In genomic region chr12:92471551-92471950, GRCh38 we compare ENCODE assay signal across 15 cellular contexts.
DNase-seq lines count a peak whose midpoint lies in the region; ATAC-seq and TF ChIP-seq lines count a peak whose summit lies in the region.
"Had no signal": no experiment of that assay in that cellular context is flagged by ENCODE, and none has a peak within 500 bp of the region (broad histone marks: within the 10 kb centered on the region; RNA-seq: fewer than 3 reads in every experiment).

No MANE protein-coding gene starts in this region.

- H3K36me3 Mint-ChIP-seq in GM23338 (ENCODE audit: low read depth): no peaks in the 10 kb centered on the region; the same call in 2 of the 3 replicates
- no peaks in the 10 kb centered on the region for H3K36me3 Mint-ChIP-seq in stimulated activated effector memory CD8-positive, alpha-beta T cell treated with anti-CD3 and anti-CD28 coated beads, Interleukin-12 subunit alpha, Interleukin-12 subunit beta, amount 100 ng/mL, for 72 hours
- H3K36me3 Mint-ChIP-seq: mesothelial cell of epicardium had no signal

- no peak for TF ChIP-seq POLR2A in IMR-90 (IDR thresholded peaks at IDR 0.05; ENCODE audit: low read depth, low read length)
- TF ChIP-seq POLR2A in tibial nerve (IDR thresholded peaks at IDR 0.05): no peak
- no peak for TF ChIP-seq POLR2A in vagina (IDR thresholded peaks at IDR 0.05)

- no peaks in the 10 kb centered on the region for H3K9me3 ChIP-seq in IMR-90 (ENCODE audit: control insufficient read depth, insufficient read depth, low read length)
- no peaks in the 10 kb centered on the region for H3K9me3 ChIP-seq in tibial nerve
- no peaks in the 10 kb centered on the region for H3K9me3 ChIP-seq in vagina
- H3K9me3 ChIP-seq: heart right ventricle, upper lobe of right lung had no signal

- no peak overlapping the region for H3K4me3 Mint-ChIP-seq in GM23338
- no peak overlapping the region for H3K4me3 Mint-ChIP-seq in stimulated activated effector memory CD8-positive, alpha-beta T cell treated with anti-CD3 and anti-CD28 coated beads, Interleukin-12 subunit alpha, Interleukin-12 subunit beta, amount 100 ng/mL, for 72 hours
- H3K4me3 Mint-ChIP-seq: activated CD8-positive, alpha-beta T cell treated with anti-CD3 and anti-CD28 coated beads, Interleukin-2, amount 10 ng/mL, durations not matched to agents 7 days and 5 days; mesothelial cell of epicardium had no signal

- no peak for TF ChIP-seq EP300 in tibial nerve (IDR thresholded peaks at IDR 0.05)

- H2BK5ac ChIP-seq in IMR-90 (ENCODE audit: low read depth, low read length, poor library complexity, severe bottlenecking): no peak overlapping the region

- no peak overlapping the region for H3K23ac ChIP-seq in IMR-90 (ENCODE audit: low read depth, low read length)

- H4K20me1 ChIP-seq in IMR-90 (ENCODE audit: insufficient read depth, low read length) (0 out of 2 replicates have a peak, but pooled peaks cover 1% of the 10 kb centered on the region), GM23338 (replicated peaks; ENCODE audit: insufficient read depth) (no peaks in the 10 kb centered on the region)

- no peak for TF ChIP-seq CTCF in IMR-90 (conservative IDR thresholded peaks at IDR 0.05; ENCODE audit: low read depth, low read length)
- TF ChIP-seq CTCF in GM23338 (conservative IDR thresholded peaks at IDR 0.05; ENCODE audit: low read depth in 2 of 2): no peak
- no peak for TF ChIP-seq CTCF in tibial nerve (IDR thresholded peaks at IDR 0.05)
- no peak for TF ChIP-seq CTCF in vagina (IDR thresholded peaks at IDR 0.05)

- no peak overlapping the region for H3K9ac ChIP-seq in IMR-90 (ENCODE audit: low read depth, low read length)

- no peaks in the 10 kb centered on the region for H3K79me2 ChIP-seq in GM23338 (replicated peaks; ENCODE audit: insufficient read depth)

- H4K91ac ChIP-seq in IMR-90 (ENCODE audit: insufficient read depth, low read depth, low read length): 0 out of 2 replicates have a peak overlapping the region, but pooled peaks have one; percentile 15

- H2BK120ac ChIP-seq in IMR-90 (ENCODE audit: low read depth, low read length): no peak overlapping the region

- H3K4ac ChIP-seq in IMR-90 (ENCODE audit: low read depth, low read length): no peak overlapping the region

- H4K8ac ChIP-seq in IMR-90 (ENCODE audit: low read depth in 2 of 2, low read length in 2 of 2): no peak overlapping the region

- no peak overlapping the region for H3K4me2 ChIP-seq in IMR-90 (ENCODE audit: low read depth, low read length)
- no peak overlapping the region for H3K4me2 ChIP-seq in GM23338

- no peaks in the 10 kb centered on the region for H3F3A ChIP-seq in GM23338 (replicated peaks; ENCODE audit: low read depth)

- DNase-seq in IMR-90 (no peak), GM23338 (ENCODE audit: low spot score) (no peak), tibial nerve (ENCODE audit: low spot score in 2 of 2) (no peak), vagina (ENCODE audit: extremely low spot score in 2 of 2) (no peak)
- no peak for DNase-seq in stimulated activated effector memory CD8-positive, alpha-beta T cell treated with anti-CD3 and anti-CD28 coated beads, Interleukin-12 subunit alpha, Interleukin-12 subunit beta, amount 100 ng/mL, for 72 hours (ENCODE audit: low spot score in 2 of 2)
- DNase-seq: activated CD8-positive, alpha-beta T cell treated with anti-CD3 and anti-CD28 coated beads, Interleukin-2, amount 10 ng/mL, durations not matched to agents 7 days and 5 days; heart right ventricle; NCI-H1048; retina; SW 1271; upper lobe of right lung had no signal

- in situ Hi-C loops in IMR-90 (cut with MboI; ENCODE audit: low sequenced_read_pairs): no loop called here

- H3K9me3 Mint-ChIP-seq in GM23338: no peaks in the 10 kb centered on the region; the same call in 2 of the 3 replicates
- H3K9me3 Mint-ChIP-seq in stimulated activated effector memory CD8-positive, alpha-beta T cell treated with anti-CD3 and anti-CD28 coated beads, Interleukin-12 subunit alpha, Interleukin-12 subunit beta, amount 100 ng/mL, for 72 hours: no peaks in the 10 kb centered on the region

- ATAC-seq in GM18498 (IDR thresholded peaks at IDR 0.05; ENCODE audit: unreplicated experiment): peak; percentile 46
- ATAC-seq in GM19438 (IDR thresholded peaks at IDR 0.05; ENCODE audit: low read depth, unreplicated experiment): peak; percentile 45
- ATAC-seq in HG02885 (IDR thresholded peaks at IDR 0.05; ENCODE audit: poor library complexity, unreplicated experiment): peak; percentile 43
- no peak for ATAC-seq in IMR-90 (ENCODE audit: low read depth)
- no peak for ATAC-seq in GM23338
- ATAC-seq in stimulated activated effector memory CD8-positive, alpha-beta T cell treated with anti-CD3 and anti-CD28 coated beads, Interleukin-12 subunit alpha, Interleukin-12 subunit beta, amount 100 ng/mL, for 72 hours: no peak
- ATAC-seq: activated CD8-positive, alpha-beta T cell treated with anti-CD3 and anti-CD28 coated beads, Interleukin-2, amount 10 ng/mL, durations not matched to agents 7 days and 5 days; heart right ventricle; upper lobe of right lung had no signal

- dilution Hi-C loops in IMR-90 (cut with HindIII; ENCODE audit: low sequenced_read_pairs, unreplicated experiment): no loop called here

- CTCF ChIA-PET in IMR-90 (lab: Yijun Ruan, JAX): no interaction called here

- H3K4me1 ChIP-seq in IMR-90 (ENCODE audit: control insufficient read depth, insufficient read depth, low read length) (peaks cover 7% of the 10 kb centered on the region), GM23338 (ENCODE audit: insufficient read depth) (peaks cover 34% of the 10 kb centered on the region), tibial nerve (peaks cover 0 to 12% (median 0%) of the 10 kb centered on the region in 4 donors), vagina (peaks cover 9% of the 10 kb centered on the region)
- H3K4me1 ChIP-seq: upper lobe of right lung had no signal

- H3K27ac ChIP-seq in IMR-90 (ENCODE audit: insufficient read depth, low read length) (no peak overlapping the region), GM23338 (ENCODE audit: low read depth) (no peak overlapping the region), tibial nerve (no peak overlapping the region), vagina (no peak overlapping the region)
- H3K27ac ChIP-seq: heart right ventricle, upper lobe of right lung had no signal

- no peak overlapping the region for H3K4me3 ChIP-seq in IMR-90 (ENCODE audit: insufficient read depth, low read depth, low read length)
- H3K4me3 ChIP-seq in GM23338: no peak overlapping the region
- no peak overlapping the region for H3K4me3 ChIP-seq in tibial nerve
- no peak overlapping the region for H3K4me3 ChIP-seq in vagina
- H3K4me3 ChIP-seq: heart right ventricle, upper lobe of right lung had no signal

- no peaks in the 10 kb centered on the region for H3K79me1 ChIP-seq in IMR-90 (ENCODE audit: low read depth in 1 of 2, low read length in 2 of 2)

- 0 out of 2 replicates have a peak overlapping the region, but pooled peaks have one; percentile 12 for H2BK20ac ChIP-seq in IMR-90 (ENCODE audit: low read depth, low read length)

- H4K5ac ChIP-seq in IMR-90 (ENCODE audit: low read depth, low read length): no peak overlapping the region

- peaks cover 2% of the 10 kb centered on the region for H3K27me3 Mint-ChIP-seq in GM23338 (ENCODE audit: insufficient read depth, low read depth, poor library complexity)

- peaks cover 4% of the 10 kb centered on the region for H3K9me1 ChIP-seq in IMR-90 (ENCODE audit: insufficient read depth, low read length)

- BruUV-seq in IMR-90 (replicated peaks; lab: Mats Ljungman, UMichigan): no TSS peak

- H3K14ac ChIP-seq in IMR-90 (replicated peaks; ENCODE audit: low read depth, low read length): no peak overlapping the region

- H3K4me1 Mint-ChIP-seq in GM23338: peaks cover 29% of the 10 kb centered on the region
- peaks cover 18% of the 10 kb centered on the region for H3K4me1 Mint-ChIP-seq in stimulated activated effector memory CD8-positive, alpha-beta T cell treated with anti-CD3 and anti-CD28 coated beads, Interleukin-12 subunit alpha, Interleukin-12 subunit beta, amount 100 ng/mL, for 72 hours

- intact Hi-C loops in IMR-90 (cut with micrococcal nuclease) (no loop called here), vagina (cut with DNase I) (no loop called here)

- H3K27ac Mint-ChIP-seq in GM23338: no peak overlapping the region
- no peak overlapping the region for H3K27ac Mint-ChIP-seq in stimulated activated effector memory CD8-positive, alpha-beta T cell treated with anti-CD3 and anti-CD28 coated beads, Interleukin-12 subunit alpha, Interleukin-12 subunit beta, amount 100 ng/mL, for 72 hours
- H3K27ac Mint-ChIP-seq: activated CD8-positive, alpha-beta T cell treated with anti-CD3 and anti-CD28 coated beads, Interleukin-2, amount 10 ng/mL, durations not matched to agents 7 days and 5 days; mesothelial cell of epicardium had no signal

- peak overlapping the region; percentile 44; the same call in 1 of the 2 replicates for H3K18ac ChIP-seq in IMR-90 (ENCODE audit: low read depth, low read length)

- H3K27me3 ChIP-seq in IMR-90 (ENCODE audit: control insufficient read depth, insufficient read depth, low read length): no peaks in the 10 kb centered on the region
- H3K27me3 ChIP-seq in GM23338 (ENCODE audit: insufficient read depth): no peaks in the 10 kb centered on the region
- H3K27me3 ChIP-seq in tibial nerve: no peaks in the 10 kb centered on the region
- H3K27me3 ChIP-seq in vagina: no peaks in the 10 kb centered on the region
- H3K27me3 ChIP-seq: heart right ventricle, upper lobe of right lung had no signal

- WGBS in IMR-90 (ENCODE audit: extremely low coverage in 2 of 2, insufficient read length in 1 of 2), 2 experiments: no CpG with 5 or more reads among the region's 1 CpG
- WGBS in tibial nerve, 2 donors: 93 to 94% methylated on average over 1 of the region's 1 CpG

- H3K56ac ChIP-seq in IMR-90 (ENCODE audit: extremely low read depth, insufficient read depth, low read length): no peak overlapping the region

- no peak overlapping the region for H2AFZ ChIP-seq in IMR-90 (replicated peaks; ENCODE audit: low read length, poor library complexity)
- H2AFZ ChIP-seq in GM23338: no peak overlapping the region

- no peak overlapping the region for H2AK9ac ChIP-seq in IMR-90 (replicated peaks; ENCODE audit: low read depth, low read length, poor library complexity)

- no peaks in the 10 kb centered on the region for H3K9me2 ChIP-seq in GM23338 (ENCODE audit: insufficient read depth)

- POLR2A ChIA-PET in IMR-90 (lab: Charles Lee; ENCODE audit: unreplicated experiment): no interaction called here

- H3K36me3 ChIP-seq in IMR-90 (ENCODE audit: control insufficient read depth, insufficient read depth, low read length): no peaks in the 10 kb centered on the region
- no peaks in the 10 kb centered on the region for H3K36me3 ChIP-seq in GM23338 (ENCODE audit: insufficient read depth)
- H3K36me3 ChIP-seq in tibial nerve: no peaks in the 10 kb centered on the region
- H3K36me3 ChIP-seq in vagina: no peaks in the 10 kb centered on the region
- H3K36me3 ChIP-seq: heart right ventricle, upper lobe of right lung had no signal

- no peak overlapping the region for H2BK15ac ChIP-seq in IMR-90 (ENCODE audit: low read depth, low read length)

- TF ChIP-seq RAD21 in IMR-90 (IDR thresholded peaks at IDR 0.05; ENCODE audit: low read length): no peak

- no peak overlapping the region for H2AK5ac ChIP-seq in IMR-90 (ENCODE audit: low read depth, low read length)

TF ChIP-seq in IMR-90, 13 proteins besides CTCF, POLR2A, EP300 and RAD21 (continues in another document):
- TF ChIP-seq MAFK (IDR thresholded peaks at IDR 0.05; ENCODE audit: low read depth, low read length): no peak

TF ChIP-seq in GM23338, 12 proteins besides CTCF, POLR2A, EP300 and RAD21 (continues in another document):
- no peak for TF ChIP-seq ZNF331 (CRISPR knock-in tag; IDR thresholded peaks at IDR 0.05; ENCODE audit: low read depth)

Comparison
In these comparisons a context has a peak if more than half of its experiments do, and no peak if none do; other contexts are left out.
1. ATAC-seq: peak in GM18498 (single experiment), GM19438 (single experiment) and HG02885 (single experiment); none in IMR-90 (single experiment), GM23338 (single experiment) and stimulated activated effector memory CD8-positive, alpha-beta T cell treated with anti-CD3 and anti-CD28 coated beads, Interleukin-12 subunit alpha, Interleukin-12 subunit beta, amount 100 ng/mL, for 72 hours (single experiment).